In the genomic region with DNA sequence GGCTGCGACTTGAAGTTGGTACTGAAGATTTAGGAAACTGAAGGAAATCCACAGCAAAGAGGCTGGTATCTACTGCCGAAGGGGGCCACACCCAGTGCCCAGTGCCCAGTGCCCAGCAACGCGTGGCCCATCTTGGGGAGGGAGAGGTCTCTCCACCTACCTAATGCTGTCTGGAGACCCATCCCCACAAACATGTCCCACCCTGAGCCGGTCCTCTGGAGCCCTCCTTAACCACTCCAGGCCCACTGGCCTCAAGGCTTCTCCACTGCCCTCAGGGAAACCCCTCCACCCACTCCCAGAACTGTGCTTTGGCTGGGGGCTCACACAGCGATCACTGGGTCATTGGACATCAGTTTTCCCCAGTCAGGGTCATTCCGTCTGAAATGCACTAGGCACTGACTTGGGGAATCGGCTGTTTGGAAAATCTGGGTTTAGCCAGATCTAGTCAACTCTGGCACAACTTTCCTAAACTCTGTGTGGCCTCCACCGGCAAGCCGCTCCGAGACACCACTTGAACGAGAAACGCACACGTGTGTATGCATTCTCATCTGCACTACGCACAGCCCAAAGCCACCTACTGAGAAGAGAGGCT, we compare ENCODE assay signal across 13 cellular contexts. TPM values are rescaled to one million over a fixed set of nuclear protein-coding genes. Genes with fewer than 3 reads are reported as not detected.
DNase-seq lines count a peak whose midpoint lies in the region; ATAC-seq, FAIRE-seq and TF ChIP-seq lines count a peak whose summit lies in the region.
"Had no signal": no experiment of that assay in that cellular context is flagged by ENCODE, and none has a peak within 500 bp of the region (broad histone marks: within the 10 kb centered on the region; RNA-seq: fewer than 3 reads in every experiment).

No MANE protein-coding gene starts in this region.

- peak overlapping the region; percentile 61 for H3K27ac Mint-ChIP-seq in stimulated activated effector memory CD8-positive, alpha-beta T cell treated with anti-CD3 and anti-CD28 coated beads, Interleukin-12 subunit alpha, Interleukin-12 subunit beta, amount 100 ng/mL, for 72 hours
- H3K27ac Mint-ChIP-seq: mesothelial cell of epicardium had no signal

- H3K9ac ChIP-seq in Karpas-422 (ENCODE audit: low read length), result peak overlapping the region; percentile 77
- no peak overlapping the region for H3K9ac ChIP-seq in H1 (replicated peaks in 1 of 4; ENCODE audit: extremely low read depth in 1 of 4, low read depth in 3 of 4, low read length in 3 of 4)

- no peak overlapping the region for H3K23ac ChIP-seq in H1 (ENCODE audit: insufficient read length)

- H3K18ac ChIP-seq in H1 (ENCODE audit: extremely low read depth, low read length), result peak overlapping the region; percentile 26; the same call in 1 of the 2 replicates

- no peak for FAIRE-seq in H1 (lab: Jason Lieb, UNC)

- no peak overlapping the region for H3K56ac ChIP-seq in H1 (replicated peaks; ENCODE audit: insufficient read length, low read depth, low read length)

- H2AFZ ChIP-seq in Karpas-422 (ENCODE audit: low read length) (no peak overlapping the region), H1 (ENCODE audit: low read length) (no peak overlapping the region)

- peak overlapping the region; percentile 47; the same call in 1 of the 2 replicates for H3K4me3 ChIP-seq in Karpas-422 (ENCODE audit: low read length)
- no peak overlapping the region for H3K4me3 ChIP-seq in H1 (ENCODE audit: extremely low read depth in 1 of 4, insufficient read depth in 2 of 4, low read depth in 3 of 4, low read length in 4 of 4)
- H3K4me3 ChIP-seq: ovary, SJCRH30, smooth muscle cell had no signal

- peak overlapping the region; percentile 91; the same call in 1 of the 2 replicates for H2BK20ac ChIP-seq in H1 (ENCODE audit: low read length)

- ATAC-seq in stimulated activated effector memory CD8-positive, alpha-beta T cell treated with anti-CD3 and anti-CD28 coated beads, Interleukin-12 subunit alpha, Interleukin-12 subunit beta, amount 100 ng/mL, for 72 hours, result no peak

- peaks cover 38% of the 10 kb centered on the region for H3K36me3 Mint-ChIP-seq in stimulated activated effector memory CD8-positive, alpha-beta T cell treated with anti-CD3 and anti-CD28 coated beads, Interleukin-12 subunit alpha, Interleukin-12 subunit beta, amount 100 ng/mL, for 72 hours
- H3K36me3 Mint-ChIP-seq: mesothelial cell of epicardium had no signal

- H4K20me1 ChIP-seq in Karpas-422 (ENCODE audit: insufficient read depth, low read depth, low read length) (no peaks in the 10 kb centered on the region), H1 (replicated peaks in 1 of 2; ENCODE audit: control insufficient read depth in 1 of 2, insufficient read depth in 2 of 2, low read length in 2 of 2) (no peaks in the 10 kb centered on the region)

- POLR2A ChIA-PET in H1 (lab: Charles Lee; ENCODE audit: partially characterized antibody), result interaction anchor here (0.6 to 1.1 kb wide), 2 partner anchors 18 to 35 kb away, joined by 3 to 6 read pairs; no protein-coding TSS in a partner anchor

- TF ChIP-seq POLR2A in H1 (IDR thresholded peaks at IDR 0.05; ENCODE audit: control extremely low read depth in 1 of 2, low read depth in 2 of 2, low read length in 2 of 2), result no peak

- peak overlapping the region; percentile 47; the same call in 1 of the 2 replicates for H2BK5ac ChIP-seq in H1 (ENCODE audit: low read depth, low read length)

- H3K27ac ChIP-seq in Karpas-422 (ENCODE audit: low read length) (peak overlapping the region; percentile 98), H1 (ENCODE audit: low read depth, low read length) (no peak overlapping the region)
- H3K27ac ChIP-seq: ovary, SJCRH30 had no signal

- no peaks in the 10 kb centered on the region for H3K9me3 Mint-ChIP-seq in stimulated activated effector memory CD8-positive, alpha-beta T cell treated with anti-CD3 and anti-CD28 coated beads, Interleukin-12 subunit alpha, Interleukin-12 subunit beta, amount 100 ng/mL, for 72 hours
- H3K9me3 Mint-ChIP-seq: mesothelial cell of epicardium had no signal

- TF ChIP-seq CTCF in H1 (IDR thresholded peaks at IDR 0.05; ENCODE audit: control extremely low read depth in 1 of 3, insufficient read depth in 1 of 3, low read depth in 1 of 3, low read length in 3 of 3), result no peak

- H3K79me2 ChIP-seq in Karpas-422 (ENCODE audit: low read length) (no peaks in the 10 kb centered on the region), H1 (ENCODE audit: control insufficient read depth in 1 of 2, insufficient read depth in 2 of 2, low read length in 2 of 2) (no peaks in the 10 kb centered on the region)

- no peaks in the 10 kb centered on the region for H3K79me1 ChIP-seq in H1 (ENCODE audit: low read depth, low read length)

- H3K14ac ChIP-seq in H1 (ENCODE audit: insufficient read length), result no peak overlapping the region

- no peak for TF ChIP-seq EP300 in H1 (IDR thresholded peaks at IDR 0.05; ENCODE audit: borderline replicate concordance in 1 of 2, low read depth in 2 of 2, low read length in 2 of 2)

- TF ChIP-seq RAD21 in H1 (IDR thresholded peaks at IDR 0.05 in 1 of 2, conservative IDR thresholded peaks at IDR 0.05 in 1 of 2; ENCODE audit: low read depth in 2 of 2, low read length in 2 of 2), result no peak

- H2AK5ac ChIP-seq in H1 (ENCODE audit: low read depth, low read length), result no peak overlapping the region; the same call in 1 of the 2 replicates

- H3K4ac ChIP-seq in H1 (replicated peaks; ENCODE audit: insufficient read length, low read depth, low read length), result no peak overlapping the region

- whole genome bisulfite sequencing in H1 (ENCODE audit: extremely low coverage in 1 of 2, insufficient coverage in 1 of 2, insufficient read length in 1 of 2, insufficient replicate concordance in 2 of 2, low coverage in 1 of 2, low lambda C conversion rate in 2 of 2, missing lambda C conversion rate in 1 of 2), 2 experiments, result 77% methylated on average over 15 of the region's 15 CpGs; no CpG with 5 or more reads in 1 of the 2 experiments

- H3K4me3 Mint-ChIP-seq in stimulated activated effector memory CD8-positive, alpha-beta T cell treated with anti-CD3 and anti-CD28 coated beads, Interleukin-12 subunit alpha, Interleukin-12 subunit beta, amount 100 ng/mL, for 72 hours, result peak overlapping the region; percentile 58
- H3K4me3 Mint-ChIP-seq: mesothelial cell of epicardium had no signal

- H2BK15ac ChIP-seq in H1 (ENCODE audit: low read length), result 0 out of 2 replicates have a peak overlapping the region, but pooled peaks have one; percentile 12

- H3K36me3 ChIP-seq in Karpas-422 (ENCODE audit: insufficient read depth, low read length), result no peaks in the 10 kb centered on the region
- H3K36me3 ChIP-seq in H1 (ENCODE audit: control insufficient read depth in 2 of 4, insufficient read depth in 4 of 4, low read length in 3 of 4), result no peaks in the 10 kb centered on the region
- H3K36me3 ChIP-seq: ovary, SJCRH30 had no signal

- H4K5ac ChIP-seq in H1 (ENCODE audit: insufficient read length, low read depth, low read length), result no peak overlapping the region

- peaks cover 88% of the 10 kb centered on the region for H3K4me1 ChIP-seq in Karpas-422 (ENCODE audit: low read length)
- peaks cover 7 to 28% (median 20%) of the 10 kb centered on the region in 4 experiments for H3K4me1 ChIP-seq in H1 (replicated peaks in 1 of 4; ENCODE audit: control insufficient read depth in 3 of 4, insufficient read depth in 4 of 4, low read length in 3 of 4)
- H3K4me1 ChIP-seq: SJCRH30 had no signal

- H2BK120ac ChIP-seq in H1 (replicated peaks; ENCODE audit: low read depth, low read length), result no peak overlapping the region

- H3K4me1 Mint-ChIP-seq in stimulated activated effector memory CD8-positive, alpha-beta T cell treated with anti-CD3 and anti-CD28 coated beads, Interleukin-12 subunit alpha, Interleukin-12 subunit beta, amount 100 ng/mL, for 72 hours, result peaks cover 55% of the 10 kb centered on the region

- no peaks in the 10 kb centered on the region for H3K9me3 ChIP-seq in Karpas-422 (ENCODE audit: low read length)
- H3K9me3 ChIP-seq in H1 (ENCODE audit: insufficient read depth in 2 of 2, low read depth in 1 of 2, low read length in 1 of 2), result no peaks in the 10 kb centered on the region
- H3K9me3 ChIP-seq: ovary, SJCRH30 had no signal

- H3K27me3 ChIP-seq in Karpas-422 (ENCODE audit: low read length) (no peaks in the 10 kb centered on the region), H1 (replicated peaks in 1 of 4; ENCODE audit: control insufficient read depth in 3 of 4, extremely low read depth in 1 of 4, insufficient read depth in 3 of 4, low read length in 3 of 4) (peaks cover 0 to 13% (median 0%) of the 10 kb centered on the region in 4 experiments; a peak in 3 of 7 replicates)
- H3K27me3 ChIP-seq: ovary had no signal

- CTCF ChIA-PET in H1 (lab: Charles Lee; ENCODE audit: partially characterized antibody), result interaction anchor here (0.6 to 21.7 kb wide), 11 partner anchors 8 to 148 kb away, joined by 3 to 332 read pairs (median 4); a partner anchor contains a TSS

- no peak overlapping the region for H4K91ac ChIP-seq in H1 (replicated peaks; ENCODE audit: insufficient read length, low read length)

- no peaks in the 10 kb centered on the region for H3K9me2 ChIP-seq in Karpas-422 (replicated peaks; ENCODE audit: insufficient read depth, low read length)

- H4K8ac ChIP-seq in H1 (ENCODE audit: extremely low read depth, insufficient read depth, low read length), result 0 out of 2 replicates have a peak overlapping the region, but pooled peaks have one; percentile 21

- H3K23me2 ChIP-seq in H1 (ENCODE audit: low read depth, low read length), result no peaks in the 10 kb centered on the region

- H3K4me2 ChIP-seq in Karpas-422 (ENCODE audit: low read depth, low read length, poor library complexity, severe bottlenecking) (peak overlapping the region; percentile 92), H1 (ENCODE audit: insufficient read depth in 1 of 2, low read depth in 2 of 2, low read length in 2 of 2) (0 out of 4 replicates have a peak overlapping the region, but pooled peaks have one; percentile 15 to 23)

- H2BK12ac ChIP-seq in H1 (ENCODE audit: low read depth, low read length), result peak overlapping the region; percentile 80; the same call in 1 of the 2 replicates

- peak; percentile 6 for DNase-seq in activated CD4-positive, alpha-beta T cell treated with anti-CD3 and anti-CD28 coated beads for 48 hours
- DNase-seq in activated CD4-positive, alpha-beta T cell treated with anti-CD3 and anti-CD28 coated beads, Interleukin-2, amount 50 U/mL, for 48 hours, result no peak
- DNase-seq in Karpas-422, result no peak
- DNase-seq in H1 (ENCODE audit: low read depth in 1 of 2, low spot score in 2 of 2), result no peak
- no peak for DNase-seq in stimulated activated effector memory CD8-positive, alpha-beta T cell treated with anti-CD3 and anti-CD28 coated beads, Interleukin-12 subunit alpha, Interleukin-12 subunit beta, amount 100 ng/mL, for 72 hours (ENCODE audit: low spot score in 2 of 2)
- no peak for DNase-seq in NOMO-1 treated with DMSO at 0.1 percent for 48 hours (lab: John Stamatoyannopoulos, UW; ENCODE audit: unreplicated experiment)
- DNase-seq in GM19240 (ENCODE audit: insufficient read length, low spot score), result no peak
- no peak for DNase-seq in germinal center (ENCODE audit: low spot score)
- DNase-seq: KG1, SJCRH30 had no signal

RNA-seq across cellular contexts. Expression of a gene that starts 20.1 kb away (rescaled TPM):
- 2.9 and 9.5 TPM in 2 replicates for total RNA-seq in Karpas-422 (2014; rRNA removed; shearing (Covaris generic); ENCODE audit: low replicate concordance)
- not detected in 2 replicates for total RNA-seq in H1 (2021; fragmentation: NEBNext Ultra II Directional; extraction: Animal tissue kit (Norgen Biotek cat#: 25700))
- polyA plus RNA-seq in H1 (2011; rRNA removed), result not detected in 2 replicates
- polyA plus RNA-seq in H1 (2011; cell fraction: cytosol; rRNA removed), result not detected
- not detected for polyA plus RNA-seq in H1 (2011; cell fraction: nucleus; rRNA removed)
- not detected in 4 replicates for polyA plus RNA-seq in H1 (2012, experiment 1 of 2)
- not detected for polyA plus RNA-seq in H1 (2012, experiment 2 of 2)
- polyA plus RNA-seq in H1 (2013, experiment 1 of 2), result not detected
- not detected for polyA plus RNA-seq in H1 (2013, experiment 2 of 2)
- not detected in 2 replicates for polyA minus RNA-seq in H1 (2011; rRNA and poly(A)+ RNA removed)
- not detected for polyA minus RNA-seq in H1 (2011; cell fraction: cytosol; rRNA and poly(A)+ RNA removed)
- polyA minus RNA-seq in H1 (2011; cell fraction: nucleus; rRNA and poly(A)+ RNA removed), result not detected
- total RNA-seq: mesothelial cell of epicardium, smooth muscle cell had no signal
- polyA plus RNA-seq: smooth muscle cell had no signal

RNA-seq across cellular contexts. Expression of a gene that starts 40.2 kb away (rescaled TPM):
- 0.19 TPM in 1 of 2 replicates, not detected in the other for total RNA-seq in Karpas-422 (2014; rRNA removed; shearing (Covaris generic); ENCODE audit: low replicate concordance)
- 362 and 367 TPM in 2 replicates for total RNA-seq in H1 (2021; fragmentation: NEBNext Ultra II Directional; extraction: Animal tissue kit (Norgen Biotek cat#: 25700))
- polyA plus RNA-seq in H1 (2011; rRNA removed), result 742 and 889 TPM in 2 replicates
- polyA plus RNA-seq in H1 (2011; cell fraction: cytosol; rRNA removed), result 714 TPM
- 967 TPM for polyA plus RNA-seq in H1 (2011; cell fraction: nucleus; rRNA removed)
- 466 to 565 TPM (median 504 TPM) in 4 replicates for polyA plus RNA-seq in H1 (2012, experiment 1 of 2)
- 396 TPM for polyA plus RNA-seq in H1 (2012, experiment 2 of 2)
- 442 TPM for polyA plus RNA-seq in H1 (2013, experiment 1 of 2)
- 531 TPM for polyA plus RNA-seq in H1 (2013, experiment 2 of 2)
- 807 and 840 TPM in 2 replicates for polyA minus RNA-seq in H1 (2011; rRNA and poly(A)+ RNA removed)
- 239 TPM for polyA minus RNA-seq in H1 (2011; cell fraction: cytosol; rRNA and poly(A)+ RNA removed)
- 131 TPM for polyA minus RNA-seq in H1 (2011; cell fraction: nucleus; rRNA and poly(A)+ RNA removed)

Comparison
In these comparisons a context has a peak if more than half of its experiments do, and no peak if none do; other contexts are left out.
1. RNA of a gene that starts 40.2 kb away (total RNA-seq): 362 to 367 TPM in H1; 0.19 TPM in Karpas-422; every median in the first group is over 100 times any median in the second.